ENCODE assay signal across 10 cellular contexts in genomic region chr3:46442591-46443530, GRCh38. TPM values are rescaled to one million over a fixed set of nuclear protein-coding genes. Genes with fewer than 3 reads are reported as not detected.
DNase-seq lines count a peak whose midpoint lies in the region; ATAC-seq and TF ChIP-seq lines count a peak whose summit lies in the region.
"Had no signal": no experiment of that assay in that cellular context is flagged by ENCODE, and none has a peak within 500 bp of the region (broad histone marks: within the 10 kb centered on the region; RNA-seq: fewer than 3 reads in every experiment).

No MANE protein-coding gene starts in this region.

- H3K4me1 ChIP-seq in HEK293 (ENCODE audit: control insufficient read depth, insufficient read depth, low read length), result no peaks in the 10 kb centered on the region
- peaks cover 3% of the 10 kb centered on the region for H3K4me1 ChIP-seq in right cardiac atrium (ENCODE audit: control insufficient read depth, insufficient read depth, low read length)
- H3K4me1 ChIP-seq: pancreas had no signal

- ATAC-seq in right cardiac atrium (peak; percentile 41 to 50), GM21390 (IDR thresholded peaks at IDR 0.05; ENCODE audit: unreplicated experiment) (no peak), GM21381 (IDR thresholded peaks at IDR 0.05; ENCODE audit: unreplicated experiment) (no peak), HG03521 (IDR thresholded peaks at IDR 0.05; ENCODE audit: unreplicated experiment) (no peak), HG02678 (IDR thresholded peaks at IDR 0.05; ENCODE audit: unreplicated experiment) (no peak)

- peaks cover 18% of the 10 kb centered on the region for H3K27me3 ChIP-seq in AG04450 (ENCODE audit: control insufficient read depth, insufficient read depth, low read length)
- H3K27me3 ChIP-seq in right cardiac atrium (ENCODE audit: control insufficient read depth, insufficient read depth), result no peaks in the 10 kb centered on the region
- H3K27me3 ChIP-seq: pancreas had no signal

- H3K27ac ChIP-seq in AG04450 (ENCODE audit: low read depth, low read length), result no peak overlapping the region
- H3K27ac ChIP-seq in HEK293 (ENCODE audit: extremely low read depth, low read depth, low read length), result no peak overlapping the region
- H3K27ac ChIP-seq in right cardiac atrium (ENCODE audit: low read length), result no peak overlapping the region
- H3K27ac ChIP-seq: pancreas had no signal

- peak; percentile 6 for DNase-seq in AG04450 (ENCODE audit: low read depth, low spot score)
- DNase-seq in T-helper 9 cell, result peak; percentile 15
- no peak for DNase-seq in right cardiac atrium
- DNase-seq: pancreas had no signal

- CTCF ChIA-PET in AG04450 (lab: Charles Lee) (interaction anchor here (0.6 to 2.5 kb wide), 9 partner anchors 9 to 456 kb away, joined by 3 to 14 read pairs (median 4); no protein-coding TSS in a partner anchor), HEK293 (lab: Yijun Ruan, JAX) (interaction anchor here (0.6 kb wide), 1 partner anchor 1715 kb away, joined by 3 read pairs; no protein-coding TSS in a partner anchor)

- H3K9me3 ChIP-seq in AG04450 (ENCODE audit: control insufficient read depth, insufficient read depth, low read length) (no peaks in the 10 kb centered on the region), HEK293 (ENCODE audit: control insufficient read depth, insufficient read depth, low read depth, low read length) (no peaks in the 10 kb centered on the region), right cardiac atrium (ENCODE audit: control insufficient read depth, low read length) (no peaks in the 10 kb centered on the region)
- H3K9me3 ChIP-seq: pancreas had no signal

- TF ChIP-seq CTCF in AG04450 (IDR thresholded peaks at IDR 0.05; ENCODE audit: low read depth, low read length), result peak; percentile 66
- TF ChIP-seq CTCF in HEK293 (tag by site-specific recombination; IDR thresholded peaks at IDR 0.05), result no peak

- POLR2A ChIA-PET in AG04450 (lab: Yijun Ruan, JAX), result no interaction called here
- POLR2A ChIA-PET in HEK293 (lab: Yijun Ruan, JAX), result no interaction called here

- 64% methylated on average over 16 of the region's 16 CpGs for WGBS in right cardiac atrium

- H3K4me3 ChIP-seq in AG04450 (ENCODE audit: low read depth, low read length), result no peak overlapping the region
- H3K4me3 ChIP-seq in HEK293 (ENCODE audit: low read depth, low read length), result no peak overlapping the region
- H3K4me3 ChIP-seq in right cardiac atrium (ENCODE audit: low read length), result no peak overlapping the region
- H3K4me3 ChIP-seq: pancreas had no signal

- no peaks in the 10 kb centered on the region for H3K36me3 ChIP-seq in HEK293 (ENCODE audit: control insufficient read depth in 2 of 2, insufficient read depth in 1 of 2, low read length in 2 of 2)

- intact Hi-C loops in right cardiac atrium (cut with DNase I), result no loop called here

TF ChIP-seq in HEK293, 187 proteins besides CTCF, POLR2A, EP300 and RAD21:
- TF ChIP-seq ZFHX2 (tag by site-specific recombination; conservative IDR thresholded peaks at IDR 0.05) (0 out of 2 replicates have a peak, but pooled peaks have one; percentile 11), ZIC2 (tag by site-specific recombination; IDR thresholded peaks at IDR 0.05) (peak; percentile 32), ZFP37 (tag by site-specific recombination; IDR thresholded peaks at IDR 0.05) (no peak), ZNF704 (tag by site-specific recombination; IDR thresholded peaks at IDR 0.05) (no peak)

RNA-seq across cellular contexts. Expression of gene LTF, which starts 21.8 kb away (rescaled TPM):
- polyA plus RNA-seq in AG04450 (2011; rRNA removed), result 0.10 TPM in 1 of 2 replicates, not detected in the other
- polyA minus RNA-seq in AG04450 (2011; rRNA and poly(A)+ RNA removed), result not detected in 2 replicates
- 1 to 10 TPM in 3 of 4 donors, under 1 TPM in 1; 0.71 to 5.5 (median 2.2) TPM for total RNA-seq in right cardiac atrium
- polyA plus RNA-seq in right cardiac atrium, result 1.00 TPM

RNA-seq across cellular contexts. Expression of gene CCRL2, which starts 35.8 kb away (rescaled TPM):
- polyA plus RNA-seq in AG04450 (2011; rRNA removed), result 0.15 and 0.16 TPM in 2 replicates
- polyA minus RNA-seq in AG04450 (2011; rRNA and poly(A)+ RNA removed), result 0.14 TPM in 1 of 2 replicates, not detected in the other
- 1 to 10 TPM; 1.4 to 3.1 (median 2.4) TPM for total RNA-seq in right cardiac atrium
- 1.7 TPM for polyA plus RNA-seq in right cardiac atrium

RNA-seq across cellular contexts. Expression of gene RTP3, which starts 54.9 kb away (rescaled TPM):
- polyA plus RNA-seq in AG04450 (2011; rRNA removed) (0.06 and 0.14 TPM in 2 replicates), right cardiac atrium (not detected)
- 0.46 TPM in 1 of 2 replicates, not detected in the other for polyA minus RNA-seq in AG04450 (2011; rRNA and poly(A)+ RNA removed)
- total RNA-seq in right cardiac atrium, result not detected
- total RNA-seq: LHCN-M2, pancreas had no signal
- polyA plus RNA-seq: pancreas had no signal

Comparison
In these comparisons a context has a peak if more than half of its experiments do, and no peak if none do; other contexts are left out.
1. DNase-seq: peak in AG04450 (single experiment) and T-helper 9 cell (single experiment); none in right cardiac atrium (0 of 3).
2. ATAC-seq: peak in right cardiac atrium (2 of 2); none in GM21390 (single experiment), GM21381 (single experiment), HG03521 (single experiment) and HG02678 (single experiment).